ENCODE assay signal across 8 cellular contexts in the genomic region with DNA sequence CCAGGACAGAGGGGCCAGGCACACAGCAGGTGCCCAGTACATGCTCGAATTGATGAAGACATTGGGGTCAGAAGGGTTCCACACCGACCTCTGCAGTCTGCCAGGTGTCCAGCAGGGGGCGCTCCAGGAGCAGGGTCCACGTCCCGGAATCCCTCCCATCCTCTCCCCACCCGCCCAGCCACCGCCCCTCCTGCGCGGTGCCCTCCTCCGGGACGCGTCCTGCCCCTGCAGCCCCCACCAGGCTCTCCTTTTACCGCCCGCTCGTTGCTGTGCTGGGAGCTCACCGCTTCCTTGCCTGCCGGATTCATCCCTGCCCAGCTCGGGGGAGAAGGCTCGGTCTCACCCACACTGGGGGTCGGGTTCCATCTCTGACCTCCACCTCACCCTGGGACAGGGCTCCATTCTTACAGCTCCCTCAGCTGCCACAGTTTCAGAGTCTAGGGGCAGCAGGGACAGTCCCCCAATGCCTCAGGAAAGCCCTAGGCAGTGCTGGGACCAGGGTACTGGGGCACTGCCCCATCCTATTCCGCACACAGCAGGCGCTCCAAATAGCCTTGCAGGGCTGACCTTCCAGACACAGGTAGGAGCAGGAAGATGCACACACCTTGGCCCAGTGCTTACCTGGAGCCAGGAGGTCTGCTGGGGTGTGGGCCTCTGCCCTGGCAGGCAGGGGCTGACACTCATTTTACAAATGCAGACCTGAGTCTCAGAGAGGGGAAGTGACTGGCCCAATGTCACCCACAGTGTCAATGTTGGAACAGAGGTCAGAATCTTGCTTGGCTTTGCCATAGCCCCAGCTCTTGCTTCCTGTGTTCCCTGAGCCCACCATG. TPM values are rescaled to one million over a fixed set of nuclear protein-coding genes. Genes with fewer than 3 reads are reported as not detected.
A peak's percentile ranks its signal among the peaks of the same experiment; 100 is the strongest.
DNase-seq lines count a peak whose midpoint lies in the region; ATAC-seq lines count a peak whose summit lies in the region.

No MANE protein-coding gene starts in this region.

- H3K4me1 Mint-ChIP-seq in activated naive CD4-positive, alpha-beta T cell treated with anti-CD3 and anti-CD28 coated beads for 36 hours (ENCODE audit: low read depth): peaks cover 5% of the 10 kb centered on the region

- no peaks in the 10 kb centered on the region for H3K9me3 ChIP-seq in ES-I3 (ENCODE audit: control insufficient read depth, insufficient read depth, low read length)
- H3K9me3 ChIP-seq in SJSA1 (replicated peaks): no peaks in the 10 kb centered on the region

- no peak overlapping the region for H3K4me3 Mint-ChIP-seq in activated naive CD4-positive, alpha-beta T cell treated with anti-CD3 and anti-CD28 coated beads for 36 hours

- no peak overlapping the region for H3K27ac ChIP-seq in SJSA1
- no peak overlapping the region for H3K27ac ChIP-seq in rectal smooth muscle tissue (ENCODE audit: low read depth, low read length)

- no peak overlapping the region for H3K4me3 ChIP-seq in SJSA1
- peak overlapping the region; percentile 19 for H3K4me3 ChIP-seq in rectal smooth muscle tissue (ENCODE audit: low read length)

- no peak for ATAC-seq in HG03571 (IDR thresholded peaks at IDR 0.05; ENCODE audit: unreplicated experiment)

- no peaks in the 10 kb centered on the region for H3K36me3 Mint-ChIP-seq in activated naive CD4-positive, alpha-beta T cell treated with anti-CD3 and anti-CD28 coated beads for 36 hours (ENCODE audit: low read depth)

- H3K27me3 ChIP-seq in SJSA1 (replicated peaks): no peaks in the 10 kb centered on the region
- H3K27me3 ChIP-seq in rectal smooth muscle tissue (ENCODE audit: control insufficient read depth, insufficient read depth, low read length): peaks cover 2% of the 10 kb centered on the region

- no peaks in the 10 kb centered on the region for H3K9me3 Mint-ChIP-seq in activated naive CD4-positive, alpha-beta T cell treated with anti-CD3 and anti-CD28 coated beads for 36 hours

- DNase-seq in HK-2 (ENCODE audit: unreplicated experiment) (peak; percentile 69), SJSA1 (ENCODE audit: low read depth in 1 of 2, low spot score in 2 of 2) (peak; percentile 32 to 77), cardiac septum (ENCODE audit: low spot score) (peak; percentile 86), DMS79 (lab: John Stamatoyannopoulos, UW) (no peak)
- DNase-seq in activated naive CD4-positive, alpha-beta T cell treated with anti-CD3 and anti-CD28 coated beads for 36 hours: peak; percentile 82

- H3K9ac ChIP-seq in ES-I3 (ENCODE audit: low read depth, low read length) (peak overlapping the region; percentile 33), rectal smooth muscle tissue (ENCODE audit: low read length) (no peak overlapping the region)

- H3K36me3 ChIP-seq in ES-I3 (ENCODE audit: insufficient read depth, low read length): no peaks in the 10 kb centered on the region
- no peaks in the 10 kb centered on the region for H3K36me3 ChIP-seq in SJSA1
- H3K36me3 ChIP-seq in rectal smooth muscle tissue (ENCODE audit: control insufficient read depth, insufficient read depth, low read length): no peaks in the 10 kb centered on the region

- no peaks in the 10 kb centered on the region for H3K27me3 Mint-ChIP-seq in activated naive CD4-positive, alpha-beta T cell treated with anti-CD3 and anti-CD28 coated beads for 36 hours (ENCODE audit: low read depth)

- H3K27ac Mint-ChIP-seq in activated naive CD4-positive, alpha-beta T cell treated with anti-CD3 and anti-CD28 coated beads for 36 hours: no peak overlapping the region

- intact Hi-C loops in activated naive CD4-positive, alpha-beta T cell treated with anti-CD3 and anti-CD28 coated beads for 36 hours (cut with micrococcal nuclease): loop anchor here (1.0 to 2.0 kb wide), 3 partner anchors 39 to 412 kb away; no protein-coding TSS in a partner anchor
- intact Hi-C loops in cardiac septum (cut with DNase I): loop anchor here (1.0 to 10.0 kb wide), 3 partner anchors 39 to 276 kb away; no protein-coding TSS in a partner anchor

- CTCF ChIA-PET in activated naive CD4-positive, alpha-beta T cell treated with anti-CD3 and anti-CD28 coated beads for 36 hours (lab: Charles Lee): interaction anchor here (0.6 to 3.5 kb wide), 18 partner anchors 8 to 606 kb away, joined by 3 to 14 read pairs (median 3); a partner anchor contains a TSS

- H3K4me1 ChIP-seq in ES-I3 (ENCODE audit: insufficient read depth, low read length) (peaks cover 4% of the 10 kb centered on the region; the same call in 1 of the 2 replicates), SJSA1 (replicated peaks) (peaks cover 6% of the 10 kb centered on the region), rectal smooth muscle tissue (ENCODE audit: control insufficient read depth, insufficient read depth, low read length) (no peaks in the 10 kb centered on the region)

RNA-seq across cellular contexts. Expression of a gene that starts 31.0 kb away (rescaled TPM):
- 4.0 and 5.3 TPM in 2 replicates for total RNA-seq in SJSA1 (2014; rRNA removed; shearing (Covaris generic))
- total RNA-seq in activated naive CD4-positive, alpha-beta T cell treated with anti-CD3 and anti-CD28 coated beads for 36 hours: not detected
- 67.8 TPM for total RNA-seq in cardiac septum

Comparison
In these comparisons a context has a peak if more than half of its experiments do, and no peak if none do; other contexts are left out.
1. RNA of a gene that starts 31.0 kb away (total RNA-seq): 67.8 TPM in cardiac septum (single experiment); 4.0 to 5.3 TPM in SJSA1 and not detected in activated naive CD4-positive, alpha-beta T cell treated with anti-CD3 and anti-CD28 coated beads for 36 hours; every median in the first group is over 10 times any median in the second.